18 cellular contexts compared by ENCODE assay signal in the genomic region with DNA sequence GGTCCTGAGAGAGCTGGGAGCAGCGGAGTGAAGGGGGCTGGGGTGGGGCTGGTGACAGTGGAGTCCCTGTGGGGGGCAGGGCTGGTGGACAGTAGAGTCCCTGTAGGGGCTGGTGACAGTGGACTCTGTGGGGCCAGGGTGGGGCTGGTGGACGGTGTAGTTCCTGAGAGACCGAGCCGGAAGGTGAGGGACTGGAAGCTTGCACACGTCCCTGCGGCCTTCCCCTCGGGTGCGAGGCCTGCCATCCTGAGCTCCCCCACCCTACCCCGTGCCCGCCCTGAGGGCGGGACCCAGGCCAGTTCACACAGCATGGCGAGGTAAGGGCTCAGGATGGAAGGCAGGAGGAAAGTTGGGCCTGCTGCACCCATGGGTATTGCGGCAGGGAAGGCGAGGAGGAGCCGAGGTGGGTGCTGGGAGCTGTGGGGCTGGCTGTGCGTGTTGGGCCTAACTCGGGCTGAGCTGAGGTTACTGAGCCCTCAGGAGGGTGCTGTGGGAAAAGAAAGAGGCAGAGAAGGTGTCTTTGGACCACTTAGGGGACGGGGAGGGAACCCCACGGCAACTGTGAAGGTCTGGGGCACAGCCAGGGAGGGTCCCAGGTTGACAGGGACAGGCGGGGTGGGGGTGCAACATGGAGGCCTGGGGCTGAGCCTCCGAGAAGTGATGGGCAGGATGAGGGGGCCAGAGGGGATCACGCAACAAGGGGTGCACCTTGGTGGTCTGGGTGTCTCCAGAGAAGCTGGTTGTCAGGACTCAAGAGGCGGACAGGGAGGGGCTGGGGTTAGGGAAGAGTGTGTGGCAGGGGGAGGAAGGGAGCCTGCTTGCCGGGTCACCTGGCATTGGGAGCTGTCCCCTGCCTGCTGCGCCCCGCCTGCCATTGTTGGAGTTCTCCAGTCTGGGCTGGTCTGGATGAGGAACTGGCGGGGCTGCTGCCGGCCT.
"Had no signal": no experiment of that assay in that cellular context is flagged by ENCODE, and none has a peak within 500 bp of the region (broad histone marks: within the 10 kb centered on the region; RNA-seq: fewer than 3 reads in every experiment).

No MANE protein-coding gene starts in this region.

- H3K36me3 ChIP-seq: ascending aorta had no signal

- H3K9me3 Mint-ChIP-seq: activated naive CD8-positive, alpha-beta T cell treated with anti-CD3 and anti-CD28 coated beads, Interleukin-2, amount 10 ng/mL, durations not matched to agents 7 days and 5 days; activated T-cell treated with anti-CD3 and anti-CD28 coated beads, Interleukin-2, amount 50 U/mL, for 24 hours; naive thymus-derived CD8-positive, alpha-beta T cell; stimulated activated naive CD8-positive, alpha-beta T cell treated with anti-CD3 and anti-CD28 coated beads, Interleukin-15, amount 100 ng/mL, for 72 hours; T-helper 2 cell treated with Interferon-gamma antibody and Interleukin-4, amounts not matched to agents 5 μg/mL and 100 μg/mL, for 36 hours had no signal

- DNase-seq: activated CD4-positive, alpha-beta T cell treated with anti-CD3 and anti-CD28 coated beads, Interleukin-2, amount 50 U/mL, for 4 hours; activated gamma-delta T cell treated with Interleukin-2 at 50 U/mL for 16 hours; activated naive CD8-positive, alpha-beta T cell treated with anti-CD3 and anti-CD28 coated beads, Interleukin-2, amount 10 ng/mL, durations not matched to agents 7 days and 5 days; activated T-cell treated with anti-CD3 and anti-CD28 coated beads, Interleukin-2, amount 50 U/mL, for 24 hours; foreskin melanocyte; stimulated activated CD4-positive, alpha-beta T cell treated with anti-CD3 and anti-CD28 coated beads, Interleukin-4, amount 100 ng/mL, for 1 hour; stimulated activated CD8-positive, alpha-beta memory T cell treated with anti-CD3 and anti-CD28 coated beads, Interleukin-4, amount 100 ng/mL, for 48 hours; stimulated activated naive CD8-positive, alpha-beta T cell treated with anti-CD3 and anti-CD28 coated beads, Interleukin-15, amount 100 ng/mL, for 72 hours; testis had no signal

- ATAC-seq: activated CD4-positive, CD25-positive, alpha-beta regulatory T cell treated with anti-CD3 and anti-CD28 coated beads, Interleukin-2, amount 50 U/mL, for 24 hours; naive thymus-derived CD8-positive, alpha-beta T cell; stimulated activated naive CD8-positive, alpha-beta T cell treated with anti-CD3 and anti-CD28 coated beads, Interleukin-15, amount 100 ng/mL, for 72 hours had no signal

- H3K27ac Mint-ChIP-seq: activated naive CD8-positive, alpha-beta T cell treated with anti-CD3 and anti-CD28 coated beads, Interleukin-2, amount 10 ng/mL, durations not matched to agents 7 days and 5 days; activated T-cell treated with anti-CD3 and anti-CD28 coated beads, Interleukin-2, amount 50 U/mL, for 24 hours; T-helper 2 cell treated with Interferon-gamma antibody and Interleukin-4, amounts not matched to agents 5 μg/mL and 100 μg/mL, for 36 hours had no signal

- H3K36me3 Mint-ChIP-seq: activated naive CD8-positive, alpha-beta T cell treated with anti-CD3 and anti-CD28 coated beads, Interleukin-2, amount 10 ng/mL, durations not matched to agents 7 days and 5 days had no signal

- H3K27me3 Mint-ChIP-seq: activated naive CD8-positive, alpha-beta T cell treated with anti-CD3 and anti-CD28 coated beads, Interleukin-2, amount 10 ng/mL, durations not matched to agents 7 days and 5 days; activated T-cell treated with anti-CD3 and anti-CD28 coated beads, Interleukin-2, amount 50 U/mL, for 24 hours; naive thymus-derived CD8-positive, alpha-beta T cell; stimulated activated naive CD8-positive, alpha-beta T cell treated with anti-CD3 and anti-CD28 coated beads, Interleukin-15, amount 100 ng/mL, for 72 hours had no signal

- H3K27ac ChIP-seq: ascending aorta, testis had no signal

- H3K4me3 Mint-ChIP-seq: activated naive CD8-positive, alpha-beta T cell treated with anti-CD3 and anti-CD28 coated beads, Interleukin-2, amount 10 ng/mL, durations not matched to agents 7 days and 5 days; activated T-cell treated with anti-CD3 and anti-CD28 coated beads, Interleukin-2, amount 50 U/mL, for 24 hours; naive thymus-derived CD8-positive, alpha-beta T cell; stimulated activated naive CD8-positive, alpha-beta T cell treated with anti-CD3 and anti-CD28 coated beads, Interleukin-15, amount 100 ng/mL, for 72 hours; T-helper 2 cell treated with Interferon-gamma antibody and Interleukin-4, amounts not matched to agents 5 μg/mL and 100 μg/mL, for 36 hours had no signal

- H3K4me1 ChIP-seq: ascending aorta, testis had no signal

- H3K27me3 ChIP-seq: ascending aorta, testis had no signal

- H3K9me3 ChIP-seq: ascending aorta, testis had no signal

- FAIRE-seq: bronchial epithelial cell, colon, endothelial cell of umbilical vein, keratinocyte had no signal

- H3K4me3 ChIP-seq: ascending aorta, lung, testis had no signal
